In the genomic region with DNA sequence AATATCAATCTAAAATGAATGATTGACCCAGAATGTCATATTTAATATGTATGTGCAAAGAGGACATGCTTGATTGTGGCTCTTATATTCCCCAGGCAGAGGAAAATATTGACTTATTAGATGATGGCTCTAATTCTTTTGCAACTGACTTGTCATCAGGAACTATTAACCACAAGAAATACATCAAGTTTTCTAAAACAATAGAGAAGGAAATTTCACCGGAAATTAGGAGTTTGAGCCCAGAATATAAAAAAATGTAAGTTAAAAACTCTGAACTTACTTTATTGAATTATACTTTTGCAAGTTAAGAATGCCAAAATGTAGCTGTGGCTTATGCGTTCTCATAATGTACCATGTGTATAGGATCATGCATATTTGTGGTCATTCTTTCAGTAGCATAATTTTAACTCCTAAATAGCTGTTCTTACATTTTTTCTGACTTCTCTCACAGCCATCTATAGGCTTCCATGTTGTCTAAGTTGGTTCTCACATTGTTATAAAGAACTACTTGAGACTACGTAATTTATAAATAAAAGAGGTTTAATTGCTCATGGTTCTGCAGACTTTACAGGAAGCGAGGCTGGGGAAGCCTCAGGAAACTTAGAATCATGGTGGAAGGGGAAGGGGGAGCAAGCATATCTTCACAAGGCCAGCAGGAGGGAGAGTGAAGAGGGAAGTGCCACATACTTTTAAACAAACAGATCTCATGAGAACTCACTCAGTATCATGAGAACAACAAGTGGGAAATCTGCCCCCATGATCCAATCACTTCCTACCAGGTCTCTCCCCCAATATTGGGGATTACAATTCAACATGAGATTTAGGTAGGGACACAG, we compare ENCODE assay signal across 18 cellular contexts. TPM values are rescaled to one million over a fixed set of nuclear protein-coding genes. Genes with fewer than 3 reads are reported as not detected.
DNase-seq lines count a peak whose midpoint lies in the region; ATAC-seq, FAIRE-seq and TF ChIP-seq lines count a peak whose summit lies in the region.
"Had no signal": no experiment of that assay in that cellular context is flagged by ENCODE, and none has a peak within 500 bp of the region (broad histone marks: within the 10 kb centered on the region; RNA-seq: fewer than 3 reads in every experiment).

No MANE protein-coding gene starts in this region.

- no peak for FAIRE-seq in HTR-8/SVneo (lab: Jason Lieb, UNC)

- H3K36me3 ChIP-seq in A673 (ENCODE audit: insufficient read depth, low read length, poor library complexity, severe bottlenecking): no peaks in the 10 kb centered on the region

- no peak for TF ChIP-seq POLR2A in NB4 (IDR thresholded peaks at IDR 0.05; ENCODE audit: extremely low read depth, insufficient read length)

- H3K36me3 Mint-ChIP-seq in chondrocyte (ENCODE audit: low read depth): peaks cover 6% of the 10 kb centered on the region

- H3K27ac ChIP-seq in A673 (ENCODE audit: low read depth, low read length, poor library complexity, severe bottlenecking): no peak overlapping the region

- CTCF ChIA-PET in A673 (lab: Charles Lee): no interaction called here

- ATAC-seq in GM19467 (IDR thresholded peaks at IDR 0.05; ENCODE audit: unreplicated experiment): no peak

- peaks cover 11% of the 10 kb centered on the region for H3K4me1 Mint-ChIP-seq in chondrocyte (ENCODE audit: low read depth)

- intact Hi-C loops in A673 (cut with micrococcal nuclease; ENCODE audit: unreplicated experiment): no loop called here

- TF ChIP-seq CTCF in A673 (conservative IDR thresholded peaks at IDR 0.05; ENCODE audit: low read depth, low read length) (no peak), NB4 (IDR thresholded peaks at IDR 0.05; ENCODE audit: low read depth, low read length) (no peak), chondrocyte (IDR thresholded peaks at IDR 0.05) (no peak)

- DNase-seq in A673 (ENCODE audit: low spot score) (peak; percentile 1), NB4 (ENCODE audit: low read depth) (peak; percentile 10), chondrocyte (ENCODE audit: low spot score) (no peak), foreskin melanocyte (peak; percentile 27), HTR-8/SVneo (ENCODE audit: insufficient read length, low spot score) (no peak), NCI-H2107 treated with DMSO at 0.1 percent for 48 hours (lab: John Stamatoyannopoulos, UW; ENCODE audit: unreplicated experiment) (no peak), KG1 (lab: John Stamatoyannopoulos, UW) (no peak)
- DNase-seq: EL, GF-D8, NCI-H1105, NCI-H146, NCI-H2029, NCI-H226, NCI-H524 treated with DMSO at 0.1 percent for 48 hours, NCI-H82, Right ventricle myocardium superior had no signal

- H3K4me3 ChIP-seq in A673 (ENCODE audit: low read depth, low read length, poor library complexity, severe bottlenecking) (no peak overlapping the region), NB4 (ENCODE audit: low read depth, low read length) (no peak overlapping the region)

- no peaks in the 10 kb centered on the region for H3K4me1 ChIP-seq in A673 (ENCODE audit: insufficient read depth, low read length, poor library complexity, severe bottlenecking)

- BruUV-seq in A673 (replicated peaks; lab: Mats Ljungman, UMichigan): no TSS peak

- H3K9me3 ChIP-seq in A673 (ENCODE audit: low read depth, low read length, poor library complexity, severe bottlenecking): no peaks in the 10 kb centered on the region

- peaks cover 17% of the 10 kb centered on the region for H3K9me3 Mint-ChIP-seq in chondrocyte (ENCODE audit: low read depth)

- no peaks in the 10 kb centered on the region for H3K27me3 ChIP-seq in A673 (replicated peaks; ENCODE audit: insufficient read depth, low read depth, low read length, poor library complexity)

- no peaks in the 10 kb centered on the region for H3K27me3 Mint-ChIP-seq in chondrocyte (ENCODE audit: low read depth)

- peak overlapping the region; percentile 53 for H3K27ac Mint-ChIP-seq in chondrocyte (ENCODE audit: unreplicated experiment)

- H3K4me3 Mint-ChIP-seq in chondrocyte (ENCODE audit: unreplicated experiment): no peak overlapping the region

- POLR2A ChIA-PET in A673 (lab: Charles Lee; ENCODE audit: low non-redundant PET): no interaction called here

RNA-seq across cellular contexts. Expression of gene EFCAB13, which starts 11.6 kb away (rescaled TPM):
- total RNA-seq in A673 (2021) (0.66 TPM in 1 of 2 replicates, not detected in the other), chondrocyte (1.5 to 3.2 TPM (median 2.5 TPM) in 3 replicates)
- total RNA-seq: A172 had no signal

Comparison
In these comparisons a context has a peak if more than half of its experiments do, and no peak if none do; other contexts are left out.
1. DNase-seq: peak in A673 (single experiment), NB4 (single experiment) and foreskin melanocyte (single experiment); none in chondrocyte (single experiment), HTR-8/SVneo (single experiment), NCI-H2107 treated with DMSO at 0.1 percent for 48 hours (single experiment) and KG1 (single experiment).